11 cellular contexts compared by ENCODE assay signal in genomic region chr11:15967166-15967565, GRCh38.
DNase-seq lines count a peak whose midpoint lies in the region; ATAC-seq, FAIRE-seq and TF ChIP-seq lines count a peak whose summit lies in the region.
"Had no signal": no experiment of that assay in that cellular context is flagged by ENCODE, and none has a peak within 500 bp of the region (broad histone marks: within the 10 kb centered on the region; RNA-seq: fewer than 3 reads in every experiment).

No MANE protein-coding gene starts in this region.

- peaks cover 3% of the 10 kb centered on the region for H3K9me1 ChIP-seq in keratinocyte (ENCODE audit: control insufficient read depth, extremely low read depth, insufficient read depth, low read length)

- dilution Hi-C loops in keratinocyte (cut with MboI; ENCODE audit: extremely low pct_ligation_motif_present, low sequenced_read_pairs): no loop called here

- no peaks in the 10 kb centered on the region for H4K20me1 ChIP-seq in keratinocyte (ENCODE audit: control insufficient read depth, extremely low read depth, insufficient read depth, low read length)

- peak in 1 of 2 donors; percentile 46 for DNase-seq in heart right ventricle
- no peak for DNase-seq in cardiac septum (ENCODE audit: low spot score)
- peak; percentile 53 for DNase-seq in adipocyte (ENCODE audit: low read depth)
- peak; percentile 33 for DNase-seq in keratinocyte (ENCODE audit: low read depth, low spot score)
- DNase-seq in stimulated activated CD4-positive, alpha-beta T cell treated with anti-CD3 and anti-CD28 coated beads, Interleukin-4, amount 100 ng/mL, for 24 hours: no peak
- no peak for DNase-seq in activated effector memory CD4-positive, alpha-beta T cell treated with anti-CD3 and anti-CD28 coated beads, Interleukin-2, amount 50 U/mL, for 16 hours
- DNase-seq in germinal center (ENCODE audit: low spot score): no peak
- DNase-seq: activated CD4-positive, alpha-beta T cell treated with anti-CD3 and anti-CD28 coated beads for 36 hours; NCI-H1092 treated with DMSO at 0.1 percent for 48 hours had no signal

- no peaks in the 10 kb centered on the region for H3K27me3 ChIP-seq in heart right ventricle
- no peaks in the 10 kb centered on the region for H3K27me3 ChIP-seq in adipocyte (replicated peaks; ENCODE audit: control insufficient read depth, insufficient read depth, low read length)
- H3K27me3 ChIP-seq in keratinocyte (ENCODE audit: control insufficient read depth, extremely low read depth, insufficient read depth, low read length): no peaks in the 10 kb centered on the region

- no peak overlapping the region for H3K9ac ChIP-seq in adipocyte (ENCODE audit: low read length)
- peak overlapping the region; percentile 45 for H3K9ac ChIP-seq in keratinocyte (ENCODE audit: control insufficient read depth, extremely low read depth, insufficient read depth, low read length)

- ATAC-seq in heart right ventricle (peak in 1 of 8 donors; percentile 35), HG02798 (IDR thresholded peaks at IDR 0.05; ENCODE audit: poor library complexity, unreplicated experiment) (no peak)
- ATAC-seq: activated CD4-positive, alpha-beta T cell treated with anti-CD3 and anti-CD28 coated beads for 36 hours had no signal

- H3K4me1 ChIP-seq in heart right ventricle (peaks cover 10 to 57% (median 40%) of the 10 kb centered on the region in 9 donors), adipocyte (ENCODE audit: control insufficient read depth, insufficient read depth, low read length) (peaks cover 41% of the 10 kb centered on the region), keratinocyte (ENCODE audit: control insufficient read depth, extremely low read depth, insufficient read depth, low read length) (peaks cover 65% of the 10 kb centered on the region)

- H2AFZ ChIP-seq in keratinocyte (ENCODE audit: control insufficient read depth, low read length): no peak overlapping the region

- H3K27ac ChIP-seq in heart right ventricle (peak overlapping the region in 9 of 10 donors; percentile 15 to 92 (median 83)), keratinocyte (ENCODE audit: control insufficient read depth, insufficient read depth, low read length) (peak overlapping the region; percentile 98)

- intact Hi-C loops in heart right ventricle (cut with DNase I) (loop anchor here in 2 of 10 donors (5.0 to 10.0 kb wide), 2 partner anchors 152 to 315 kb away; no protein-coding TSS in a partner anchor), cardiac septum (cut with DNase I) (loop anchor here (10.0 kb wide), 1 partner anchor 142 kb away; no protein-coding TSS in a partner anchor)

- H3K4me2 ChIP-seq in keratinocyte (ENCODE audit: control insufficient read depth, extremely low read depth, insufficient read depth, low read depth, low read length): peak overlapping the region; percentile 49

- WGBS in heart right ventricle, 2 donors: 49 to 51% methylated on average over 2 of the region's 2 CpGs

- FAIRE-seq in keratinocyte (lab: Jason Lieb, UNC): no peak
- FAIRE-seq: colon had no signal

- H3K79me2 ChIP-seq in keratinocyte (ENCODE audit: control insufficient read depth, insufficient read depth, low read length): no peaks in the 10 kb centered on the region

- H3K4me3 ChIP-seq in heart right ventricle (no peak overlapping the region), adipocyte (ENCODE audit: low read length) (no peak overlapping the region), keratinocyte (ENCODE audit: control insufficient read depth in 2 of 3, extremely low read depth in 1 of 3, insufficient read depth in 2 of 3, low read depth in 1 of 3, low read length in 3 of 3) (no peak overlapping the region)

- TF ChIP-seq CTCF in heart right ventricle (IDR thresholded peaks at IDR 0.05) (no peak), keratinocyte (optimal IDR thresholded peaks at IDR 0.05 in 1 of 3, IDR thresholded peaks at IDR 0.05 in 1 of 3, conservative IDR thresholded peaks at IDR 0.05 in 1 of 3; ENCODE audit: extremely low read depth in 1 of 3, insufficient read depth in 2 of 3, low read length in 3 of 3) (no peak)

- H3K9me3 ChIP-seq in heart right ventricle: no peaks in the 10 kb centered on the region
- no peaks in the 10 kb centered on the region for H3K9me3 ChIP-seq in adipocyte (ENCODE audit: control insufficient read depth, low read length)
- no peaks in the 10 kb centered on the region for H3K9me3 ChIP-seq in keratinocyte (ENCODE audit: control insufficient read depth, low read depth, low read length)

- H3K36me3 ChIP-seq in heart right ventricle (no peaks in the 10 kb centered on the region), adipocyte (ENCODE audit: control insufficient read depth, insufficient read depth, low read length, severe bottlenecking) (no peaks in the 10 kb centered on the region), keratinocyte (ENCODE audit: control insufficient read depth in 2 of 2, extremely low read depth in 1 of 2, insufficient read depth in 2 of 2, low read length in 2 of 2) (peaks cover 0 to 1% of the 10 kb centered on the region in 2 experiments)

Comparison
In these comparisons a context has a peak if more than half of its experiments do, and no peak if none do; other contexts are left out.
1. DNase-seq: peak in adipocyte (single experiment) and keratinocyte (single experiment); none in cardiac septum (single experiment), stimulated activated CD4-positive, alpha-beta T cell treated with anti-CD3 and anti-CD28 coated beads, Interleukin-4, amount 100 ng/mL, for 24 hours (single experiment), activated effector memory CD4-positive, alpha-beta T cell treated with anti-CD3 and anti-CD28 coated beads, Interleukin-2, amount 50 U/mL, for 16 hours (single experiment) and germinal center (single experiment).